In genomic region chr1:13228343-13228781, GRCh38 we compare ENCODE assay signal across 8 cellular contexts. TPM values are rescaled to one million over a fixed set of nuclear protein-coding genes. Genes with fewer than 3 reads are reported as not detected.
A peak's percentile ranks its signal among the peaks of the same experiment; 100 is the strongest.
DNase-seq lines count a peak whose midpoint lies in the region; ATAC-seq and TF ChIP-seq lines count a peak whose summit lies in the region.

No MANE protein-coding gene starts in this region.

- H3K27me3 ChIP-seq in gastroesophageal sphincter, result peaks cover 30% of the 10 kb centered on the region

- H3K27ac ChIP-seq in gastroesophageal sphincter, result no peak overlapping the region

- H3K4me3 ChIP-seq in gastroesophageal sphincter, result no peak overlapping the region

- peak in 1 of 4 experiments; percentile 19 for TF ChIP-seq CTCF in gastroesophageal sphincter (IDR thresholded peaks at IDR 0.05)

- no peaks in the 10 kb centered on the region for H3K4me1 ChIP-seq in gastroesophageal sphincter

- 66% methylated on average over 5 to 7 of the region's 7 CpGs for WGBS in gastroesophageal sphincter (ENCODE audit: low coverage in 1 of 2), 2 donors

- ATAC-seq in GM19324 (IDR thresholded peaks at IDR 0.05; ENCODE audit: low FRiP score, unreplicated experiment), result no peak
- ATAC-seq in gastroesophageal sphincter, result no peak

- peak; percentile 5 for DNase-seq in GDM1 (lab: John Stamatoyannopoulos, UW)
- DNase-seq in NAMALWA (ENCODE audit: low spot score), result peak; percentile 76
- DNase-seq in activated naive CD4-positive, alpha-beta T cell treated with Interleukin-2 at 50 U/mL for 16 hours, result peak; percentile 30
- peak; percentile 33 for DNase-seq in stimulated activated CD4-positive, alpha-beta T cell treated with anti-CD3 and anti-CD28 coated beads, Interleukin-12 subunit alpha, Interleukin-12 subunit beta, amount 100 ng/mL, for 4 hours
- DNase-seq in kidney glomerular epithelial cell (lab: John Stamatoyannopoulos, UW), result no peak
- no peak for DNase-seq in central memory CD4-positive, alpha-beta T cell

- TF ChIP-seq POLR2A in gastroesophageal sphincter (IDR thresholded peaks at IDR 0.05), result no peak

- TF ChIP-seq EP300 in gastroesophageal sphincter (IDR thresholded peaks at IDR 0.05), result no peak

- no peaks in the 10 kb centered on the region for H3K36me3 ChIP-seq in gastroesophageal sphincter

- H3K9me3 ChIP-seq in gastroesophageal sphincter, result no peaks in the 10 kb centered on the region

RNA-seq across cellular contexts. Expression of gene PRAMEF18, which starts 2.4 kb away (rescaled TPM):
- total RNA-seq in gastroesophageal sphincter, result not detected

RNA-seq across cellular contexts. Expression of gene PRAMEF5, which starts 25.6 kb away (rescaled TPM):
- total RNA-seq in gastroesophageal sphincter, result not detected

RNA-seq across cellular contexts. Expression of gene PRAMEF13, which starts 27.2 kb away (rescaled TPM):
- not detected for total RNA-seq in gastroesophageal sphincter

RNA-seq across cellular contexts. Expression of gene PRAMEF8, which starts 56.6 kb away (rescaled TPM):
- total RNA-seq in gastroesophageal sphincter, result not detected

RNA-seq across cellular contexts. Expression of gene PRAMEF9, which starts 56.7 kb away (rescaled TPM):
- total RNA-seq in gastroesophageal sphincter, result not detected

Comparison
In these comparisons a context has a peak if more than half of its experiments do, and no peak if none do; other contexts are left out.
1. DNase-seq: peak in GDM1 (single experiment), NAMALWA (single experiment), activated naive CD4-positive, alpha-beta T cell treated with Interleukin-2 at 50 U/mL for 16 hours (single experiment) and stimulated activated CD4-positive, alpha-beta T cell treated with anti-CD3 and anti-CD28 coated beads, Interleukin-12 subunit alpha, Interleukin-12 subunit beta, amount 100 ng/mL, for 4 hours (single experiment); none in kidney glomerular epithelial cell (single experiment) and central memory CD4-positive, alpha-beta T cell (single experiment).